ENCODE assay signal across 40 cellular contexts in the genomic region with DNA sequence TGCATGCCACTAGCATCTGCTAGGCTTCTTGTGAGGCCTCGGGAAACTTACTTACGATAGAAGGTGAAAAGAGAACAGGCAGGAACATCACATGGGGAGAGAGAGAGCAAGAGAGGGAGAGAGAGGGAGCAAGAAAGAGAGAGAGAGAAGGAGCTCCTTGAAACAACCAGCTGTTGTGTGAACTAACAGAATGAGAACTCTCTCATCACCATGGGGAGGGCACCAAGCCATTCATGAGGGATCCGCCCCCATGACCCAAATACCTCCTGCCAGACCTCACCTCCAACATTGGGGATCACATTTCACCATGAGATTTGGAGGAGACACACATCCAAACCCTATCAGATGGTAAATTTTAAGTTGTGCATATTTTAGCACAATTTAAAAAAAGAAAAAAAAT.
"Had no signal": no experiment of that assay in that cellular context is flagged by ENCODE, and none has a peak within 500 bp of the region (broad histone marks: within the 10 kb centered on the region; RNA-seq: fewer than 3 reads in every experiment).

No MANE protein-coding gene starts in this region.

- H3K27ac Mint-ChIP-seq: activated naive CD4-positive, alpha-beta T cell treated with anti-CD3 and anti-CD28 coated beads for 36 hours; activated naive CD4-positive, alpha-beta T cell treated with anti-CD3 and anti-CD28 coated beads, Interleukin-2, amount 10 ng/mL, durations not matched to agents 7 days and 5 days; activated naive CD4-positive, alpha-beta T cell treated with anti-CD3 and anti-CD28 coated beads, Interleukin-2, amount 50 U/mL, for 24 hours; activated naive CD4-positive, alpha-beta T cell treated with anti-CD3 and anti-CD28 coated beads, Interleukin-2, amount 50 U/mL, for 72 hours; activated naive CD8-positive, alpha-beta T cell; activated naive CD8-positive, alpha-beta T cell treated with anti-CD3 and anti-CD28 coated beads for 36 hours; activated naive CD8-positive, alpha-beta T cell treated with anti-CD3 and anti-CD28 coated beads, Interleukin-2, amount 10 ng/mL, durations not matched to agents 7 days and 5 days; activated naive CD8-positive, alpha-beta T cell treated with anti-CD3 and anti-CD28 coated beads, Interleukin-2, amount 50 U/mL, for 24 hours; activated T-cell treated with anti-CD3 and anti-CD28 coated beads, Interleukin-2, amount 50 U/mL, for 24 hours; activated T-cell treated with anti-CD3 and anti-CD28 coated beads, Interleukin-2, amount 50 U/mL, for 72 hours; activated T-helper 1 cell treated with anti-CD3 and anti-CD28 coated beads, Interleukin-12 subunit alpha, Interleukin-12 subunit beta, Interleukin-2, Interleukin-4 antibody, amounts not matched to agents 30 ng/mL and 10 ng/mL and 1 ng/mL, durations not matched to agents 14 hours and 24 hours and 36 hours; activated T-helper 17 cell treated with anti-CD3 and anti-CD28 coated beads, Interleukin-2, amount 50 U/mL, for 72 hours; activated T-helper 2 cell treated with anti-CD3 and anti-CD28 coated beads, Interferon-gamma antibody, Interleukin-2, Interleukin-4, amounts not matched to agents 10 μg/mL and 5 μg/mL and 100 μg/mL, durations not matched to agents 14 hours and 24 hours and 36 hours; brain had no signal

- H3K4me3 ChIP-seq: adrenal gland, ascending aorta, body of pancreas, breast epithelium, cardiac muscle cell had no signal

- H3K4me1 Mint-ChIP-seq: activated naive CD4-positive, alpha-beta T cell treated with anti-CD3 and anti-CD28 coated beads, Interleukin-2, amount 10 ng/mL, durations not matched to agents 7 days and 5 days; activated naive CD4-positive, alpha-beta T cell treated with anti-CD3 and anti-CD28 coated beads, Interleukin-2, amount 50 U/mL, for 24 hours; activated naive CD8-positive, alpha-beta T cell treated with anti-CD3 and anti-CD28 coated beads for 36 hours; activated naive CD8-positive, alpha-beta T cell treated with anti-CD3 and anti-CD28 coated beads, Interleukin-2, amount 10 ng/mL, durations not matched to agents 7 days and 5 days; activated naive CD8-positive, alpha-beta T cell treated with anti-CD3 and anti-CD28 coated beads, Interleukin-2, amount 50 U/mL, for 24 hours; activated T-helper 17 cell treated with anti-CD3 and anti-CD28 coated beads, Interleukin-2, amount 50 U/mL, for 72 hours; central memory CD8-positive, alpha-beta T cell had no signal

- ATAC-seq: activated naive CD4-positive, alpha-beta T cell treated with anti-CD3 and anti-CD28 coated beads, Interleukin-2, amount 50 U/mL, for 72 hours; activated naive CD8-positive, alpha-beta T cell treated with anti-CD3 and anti-CD28 coated beads, Interleukin-2, amount 50 U/mL, for 24 hours; activated T-cell treated with anti-CD3 and anti-CD28 coated beads, Interleukin-2, amount 50 U/mL, for 4 hours; activated T-cell treated with anti-CD3 and anti-CD28 coated beads, Interleukin-2, amount 50 U/mL, for 72 hours; activated T-helper 17 cell treated with anti-CD3 and anti-CD28 coated beads, Interleukin-2, amount 50 U/mL, for 72 hours; body of pancreas had no signal

- H3K9me3 ChIP-seq: adrenal gland, ascending aorta, body of pancreas, breast epithelium had no signal

- H3K36me3 ChIP-seq: adrenal gland, ascending aorta, brain microvascular endothelial cell, breast epithelium, cardiac muscle cell had no signal

- H3K27ac ChIP-seq: adrenal gland, ascending aorta, body of pancreas, brain microvascular endothelial cell, breast epithelium, cardiac muscle cell had no signal

- H3K27me3 ChIP-seq: adrenal gland, ascending aorta, body of pancreas, brain microvascular endothelial cell, breast epithelium, cardiac muscle cell had no signal

- FAIRE-seq: astrocyte, bronchial epithelial cell had no signal

- H3K4me3 Mint-ChIP-seq: activated naive CD4-positive, alpha-beta T cell treated with anti-CD3 and anti-CD28 coated beads for 36 hours; activated naive CD4-positive, alpha-beta T cell treated with anti-CD3 and anti-CD28 coated beads, Interleukin-2, amount 10 ng/mL, durations not matched to agents 7 days and 5 days; activated naive CD4-positive, alpha-beta T cell treated with anti-CD3 and anti-CD28 coated beads, Interleukin-2, amount 50 U/mL, for 24 hours; activated naive CD8-positive, alpha-beta T cell; activated naive CD8-positive, alpha-beta T cell treated with anti-CD3 and anti-CD28 coated beads for 36 hours; activated naive CD8-positive, alpha-beta T cell treated with anti-CD3 and anti-CD28 coated beads, Interleukin-2, amount 10 ng/mL, durations not matched to agents 7 days and 5 days; activated naive CD8-positive, alpha-beta T cell treated with anti-CD3 and anti-CD28 coated beads, Interleukin-2, amount 50 U/mL, for 24 hours; activated T-cell treated with anti-CD3 and anti-CD28 coated beads, Interleukin-2, amount 50 U/mL, for 24 hours; activated T-cell treated with anti-CD3 and anti-CD28 coated beads, Interleukin-2, amount 50 U/mL, for 4 hours; activated T-cell treated with anti-CD3 and anti-CD28 coated beads, Interleukin-2, amount 50 U/mL, for 72 hours; activated T-helper 1 cell treated with anti-CD3 and anti-CD28 coated beads, Interleukin-12 subunit alpha, Interleukin-12 subunit beta, Interleukin-2, Interleukin-4 antibody, amounts not matched to agents 30 ng/mL and 10 ng/mL and 1 ng/mL, durations not matched to agents 14 hours and 24 hours and 36 hours; activated T-helper 17 cell treated with anti-CD3 and anti-CD28 coated beads, Interleukin-2, amount 50 U/mL, for 72 hours; brain; central memory CD8-positive, alpha-beta T cell had no signal

- H3K27me3 Mint-ChIP-seq: activated naive CD4-positive, alpha-beta T cell treated with anti-CD3 and anti-CD28 coated beads, Interleukin-2, amount 10 ng/mL, durations not matched to agents 7 days and 5 days; activated naive CD4-positive, alpha-beta T cell treated with anti-CD3 and anti-CD28 coated beads, Interleukin-2, amount 50 U/mL, for 24 hours; activated naive CD8-positive, alpha-beta T cell; activated naive CD8-positive, alpha-beta T cell treated with anti-CD3 and anti-CD28 coated beads for 36 hours; activated naive CD8-positive, alpha-beta T cell treated with anti-CD3 and anti-CD28 coated beads, Interleukin-2, amount 10 ng/mL, durations not matched to agents 7 days and 5 days; activated naive CD8-positive, alpha-beta T cell treated with anti-CD3 and anti-CD28 coated beads, Interleukin-2, amount 50 U/mL, for 24 hours; activated T-cell treated with anti-CD3 and anti-CD28 coated beads, Interleukin-2, amount 50 U/mL, for 24 hours; activated T-helper 17 cell treated with anti-CD3 and anti-CD28 coated beads, Interleukin-2, amount 50 U/mL, for 72 hours; central memory CD8-positive, alpha-beta T cell had no signal

- H3K36me3 Mint-ChIP-seq: activated naive CD4-positive, alpha-beta T cell treated with anti-CD3 and anti-CD28 coated beads, Interleukin-2, amount 10 ng/mL, durations not matched to agents 7 days and 5 days; activated naive CD4-positive, alpha-beta T cell treated with anti-CD3 and anti-CD28 coated beads, Interleukin-2, amount 50 U/mL, for 24 hours; activated naive CD8-positive, alpha-beta T cell treated with anti-CD3 and anti-CD28 coated beads for 36 hours; activated naive CD8-positive, alpha-beta T cell treated with anti-CD3 and anti-CD28 coated beads, Interleukin-2, amount 10 ng/mL, durations not matched to agents 7 days and 5 days; brain had no signal

- DNase-seq: activated effector memory CD4-positive, alpha-beta T cell treated with anti-CD3 and anti-CD28 coated beads, Interleukin-2, amount 50 U/mL, for 16 hours; activated effector memory CD4-positive, alpha-beta T cell treated with Interleukin-2 at 50 U/mL for 16 hours; activated gamma-delta T cell; activated gamma-delta T cell treated with Interleukin-2 at 50 U/mL for 16 hours; activated naive CD4-positive, alpha-beta T cell; activated naive CD4-positive, alpha-beta T cell treated with anti-CD3 and anti-CD28 coated beads for 36 hours; activated naive CD4-positive, alpha-beta T cell treated with anti-CD3 and anti-CD28 coated beads, Interleukin-2, amount 10 ng/mL, durations not matched to agents 7 days and 5 days; activated naive CD4-positive, alpha-beta T cell treated with anti-CD3 and anti-CD28 coated beads, Interleukin-2, amount 50 U/mL, for 16 hours; activated naive CD4-positive, alpha-beta T cell treated with Interleukin-2 at 50 U/mL for 16 hours; activated naive CD8-positive, alpha-beta T cell treated with anti-CD3 and anti-CD28 coated beads for 36 hours; activated naive CD8-positive, alpha-beta T cell treated with anti-CD3 and anti-CD28 coated beads, Interleukin-2, amount 10 ng/mL, durations not matched to agents 7 days and 5 days; activated naive CD8-positive, alpha-beta T cell treated with anti-CD3 and anti-CD28 coated beads, Interleukin-2, amount 50 U/mL, for 24 hours; activated T-cell treated with anti-CD3 and anti-CD28 coated beads, Interleukin-2, amount 50 U/mL, for 1 hour; activated T-cell treated with anti-CD3 and anti-CD28 coated beads, Interleukin-2, amount 50 U/mL, for 24 hours; activated T-cell treated with anti-CD3 and anti-CD28 coated beads, Interleukin-2, amount 50 U/mL, for 4 hours; activated T-cell treated with anti-CD3 and anti-CD28 coated beads, Interleukin-2, amount 50 U/mL, for 48 hours; activated T-cell treated with anti-CD3 and anti-CD28 coated beads, Interleukin-2, amount 50 U/mL, for 72 hours; adrenal gland; amniotic stem cell; amygdala; anterior cingulate cortex; aorta; body of pancreas; brain microvascular endothelial cell; caudate nucleus; central memory CD4-positive, alpha-beta T cell; cerebellar nuclear complex had no signal

- H3K4me1 ChIP-seq: adrenal gland, ascending aorta, body of pancreas, breast epithelium had no signal
